Comparison of ENCODE assay signal across 18 cellular contexts in genomic region chr6:89475106-89475505, GRCh38. TPM values are rescaled to one million over a fixed set of nuclear protein-coding genes. Genes with fewer than 3 reads are reported as not detected.
DNase-seq lines count a peak whose midpoint lies in the region; ATAC-seq and TF ChIP-seq lines count a peak whose summit lies in the region.
"Had no signal": no experiment of that assay in that cellular context is flagged by ENCODE, and none has a peak within 500 bp of the region (broad histone marks: within the 10 kb centered on the region; RNA-seq: fewer than 3 reads in every experiment).

No MANE protein-coding gene starts in this region.

- H3K36me3 Mint-ChIP-seq in CD4-positive, alpha-beta T cell (ENCODE audit: low read depth), result no peaks in the 10 kb centered on the region
- peaks cover 4% of the 10 kb centered on the region for H3K36me3 Mint-ChIP-seq in activated naive CD8-positive, alpha-beta T cell treated with anti-CD3 and anti-CD28 coated beads for 36 hours
- no peaks in the 10 kb centered on the region for H3K36me3 Mint-ChIP-seq in immature natural killer cell
- peaks cover 3% of the 10 kb centered on the region for H3K36me3 Mint-ChIP-seq in activated T-helper 2 cell treated with anti-CD3 and anti-CD28 coated beads, Interferon-gamma antibody, Interleukin-2, Interleukin-4, amounts not matched to agents 10 μg/mL and 5 μg/mL and 100 μg/mL, durations not matched to agents 14 hours and 24 hours and 36 hours (ENCODE audit: low read depth)
- H3K36me3 Mint-ChIP-seq: CD4-positive, CD25-positive, alpha-beta regulatory T cell had no signal

- TF ChIP-seq CTCF in CD4-positive, alpha-beta T cell (IDR thresholded peaks at IDR 0.05), result no peak

- H3K9ac ChIP-seq in GM23248, result no peak overlapping the region

- no peak overlapping the region for H3K4me3 ChIP-seq in GM23248
- H3K4me3 ChIP-seq: cardiac muscle cell, smooth muscle cell, suprapubic skin had no signal

- H4K20me1 ChIP-seq in GM23248 (ENCODE audit: insufficient read depth), result no peaks in the 10 kb centered on the region

- H3K27me3 Mint-ChIP-seq in CD4-positive, alpha-beta T cell, result peaks cover 2% of the 10 kb centered on the region
- H3K27me3 Mint-ChIP-seq in activated naive CD8-positive, alpha-beta T cell treated with anti-CD3 and anti-CD28 coated beads for 36 hours, result no peaks in the 10 kb centered on the region
- H3K27me3 Mint-ChIP-seq in immature natural killer cell (ENCODE audit: low read depth in 3 of 3), result peaks cover 0 to 10% (median 2%) of the 10 kb centered on the region in 3 donors
- H3K27me3 Mint-ChIP-seq in activated T-helper 2 cell treated with anti-CD3 and anti-CD28 coated beads, Interferon-gamma antibody, Interleukin-2, Interleukin-4, amounts not matched to agents 10 μg/mL and 5 μg/mL and 100 μg/mL, durations not matched to agents 14 hours and 24 hours and 36 hours (ENCODE audit: low read depth), result peaks cover 5% of the 10 kb centered on the region

- in situ Hi-C loops in GM23248 (cut with MboI), result no loop called here

- ATAC-seq in CD4-positive, alpha-beta T cell (ENCODE audit: poor library complexity), result no peak
- ATAC-seq in GM18870 (IDR thresholded peaks at IDR 0.05; ENCODE audit: unreplicated experiment) (no peak), HG03196 (IDR thresholded peaks at IDR 0.05; ENCODE audit: unreplicated experiment) (no peak), GM19023 (IDR thresholded peaks at IDR 0.05; ENCODE audit: unreplicated experiment) (no peak)

- POLR2A ChIA-PET in CD4-positive, alpha-beta T cell (lab: Charles Lee), result no interaction called here

- H3K79me2 ChIP-seq in GM23248 (ENCODE audit: insufficient read depth), result no peaks in the 10 kb centered on the region

- H3K9me3 ChIP-seq in CD4-positive, alpha-beta T cell (ENCODE audit: control insufficient read depth, low read length), result no peaks in the 10 kb centered on the region
- no peaks in the 10 kb centered on the region for H3K9me3 ChIP-seq in GM23248 (ENCODE audit: low read depth)
- H3K9me3 ChIP-seq: neutrophil, suprapubic skin had no signal

- no peak overlapping the region for H3K27ac Mint-ChIP-seq in CD4-positive, alpha-beta T cell
- H3K27ac Mint-ChIP-seq in activated naive CD8-positive, alpha-beta T cell treated with anti-CD3 and anti-CD28 coated beads for 36 hours, result peak overlapping the region; percentile 80
- peak overlapping the region; percentile 66 to 91 (median 78) for H3K27ac Mint-ChIP-seq in immature natural killer cell
- H3K27ac Mint-ChIP-seq in activated T-helper 2 cell treated with anti-CD3 and anti-CD28 coated beads, Interferon-gamma antibody, Interleukin-2, Interleukin-4, amounts not matched to agents 10 μg/mL and 5 μg/mL and 100 μg/mL, durations not matched to agents 14 hours and 24 hours and 36 hours, result no peak overlapping the region
- H3K27ac Mint-ChIP-seq: CD4-positive, CD25-positive, alpha-beta regulatory T cell; H9 had no signal

- 0 out of 2 replicates have a peak overlapping the region, but pooled peaks have one; percentile 2 for H2AFZ ChIP-seq in GM23248

- no peaks in the 10 kb centered on the region for H3K9me3 Mint-ChIP-seq in CD4-positive, alpha-beta T cell
- peaks cover 5% of the 10 kb centered on the region for H3K9me3 Mint-ChIP-seq in activated naive CD8-positive, alpha-beta T cell treated with anti-CD3 and anti-CD28 coated beads for 36 hours
- no peaks in the 10 kb centered on the region for H3K9me3 Mint-ChIP-seq in immature natural killer cell
- H3K9me3 Mint-ChIP-seq in activated T-helper 2 cell treated with anti-CD3 and anti-CD28 coated beads, Interferon-gamma antibody, Interleukin-2, Interleukin-4, amounts not matched to agents 10 μg/mL and 5 μg/mL and 100 μg/mL, durations not matched to agents 14 hours and 24 hours and 36 hours, result peaks cover 3% of the 10 kb centered on the region
- H3K9me3 Mint-ChIP-seq: H9 had no signal

- no peaks in the 10 kb centered on the region for H3K36me3 ChIP-seq in GM23248 (ENCODE audit: low read depth)
- H3K36me3 ChIP-seq: cardiac muscle cell, neutrophil, suprapubic skin had no signal

- H3K27me3 ChIP-seq in CD4-positive, alpha-beta T cell (ENCODE audit: control insufficient read depth, insufficient read depth, low read length), result no peaks in the 10 kb centered on the region
- H3K27me3 ChIP-seq in GM23248 (replicated peaks; ENCODE audit: insufficient read depth), result no peaks in the 10 kb centered on the region
- H3K27me3 ChIP-seq: cardiac muscle cell, neutrophil, suprapubic skin had no signal

- peaks cover 19% of the 10 kb centered on the region for H3K4me1 Mint-ChIP-seq in CD4-positive, alpha-beta T cell (ENCODE audit: low read depth)
- peaks cover 20% of the 10 kb centered on the region for H3K4me1 Mint-ChIP-seq in activated naive CD8-positive, alpha-beta T cell treated with anti-CD3 and anti-CD28 coated beads for 36 hours
- peaks cover 38 to 49% of the 10 kb centered on the region in 2 donors for H3K4me1 Mint-ChIP-seq in immature natural killer cell
- peaks cover 13% of the 10 kb centered on the region for H3K4me1 Mint-ChIP-seq in activated T-helper 2 cell treated with anti-CD3 and anti-CD28 coated beads, Interferon-gamma antibody, Interleukin-2, Interleukin-4, amounts not matched to agents 10 μg/mL and 5 μg/mL and 100 μg/mL, durations not matched to agents 14 hours and 24 hours and 36 hours (ENCODE audit: low read depth)

- H3F3A ChIP-seq in GM23248 (ENCODE audit: insufficient read depth), result peaks cover 7% of the 10 kb centered on the region; the same call in 1 of the 2 replicates

- intact Hi-C loops in CD4-positive, alpha-beta T cell (cut with DNase I, micrococcal nuclease), result no loop called here
- intact Hi-C loops in activated T-helper 2 cell treated with anti-CD3 and anti-CD28 coated beads, Interferon-gamma antibody, Interleukin-2, Interleukin-4, amounts not matched to agents 10 μg/mL and 5 μg/mL and 100 μg/mL, durations not matched to agents 14 hours and 24 hours and 36 hours (cut with micrococcal nuclease), result no loop called here

- CTCF ChIA-PET in CD4-positive, alpha-beta T cell (lab: Charles Lee), result no interaction called here

- H3K4me2 ChIP-seq in GM23248 (ENCODE audit: unreplicated experiment), result peak overlapping the region; percentile 21
- H3K4me2 ChIP-seq: smooth muscle cell had no signal

- WGBS in GM23248 (ENCODE audit: low coverage in 1 of 2, low lambda C conversion rate in 2 of 2, missing lambda C conversion rate in 2 of 2), 2 experiments, result 28 to 33% methylated on average over 2 of the region's 2 CpGs

- H3K9me2 ChIP-seq in GM23248 (ENCODE audit: insufficient read depth), result no peaks in the 10 kb centered on the region

- H3K27ac ChIP-seq in CD4-positive, alpha-beta T cell (ENCODE audit: low read depth, low read length), result no peak overlapping the region
- H3K27ac ChIP-seq in GM23248, result peak overlapping the region; percentile 19; the same call in 1 of the 2 replicates
- H3K27ac ChIP-seq: cardiac muscle cell, neutrophil, suprapubic skin had no signal

- DNase-seq in CD4-positive, alpha-beta T cell, result no peak
- peak; percentile 59 for DNase-seq in GM23248
- DNase-seq in activated naive CD8-positive, alpha-beta T cell treated with anti-CD3 and anti-CD28 coated beads for 36 hours, result no peak
- DNase-seq in immature natural killer cell, result no peak
- no peak for DNase-seq in activated T-helper 2 cell treated with anti-CD3 and anti-CD28 coated beads, Interferon-gamma antibody, Interleukin-2, Interleukin-4, amounts not matched to agents 10 μg/mL and 5 μg/mL and 100 μg/mL, durations not matched to agents 14 hours and 24 hours and 36 hours (ENCODE audit: low spot score)
- DNase-seq: activated CD4-positive, alpha-beta T cell treated with anti-CD3 and anti-CD28 coated beads, Interleukin-2, amount 50 U/mL, for 4 hours; activated gamma-delta T cell treated with Interleukin-2 at 50 U/mL for 16 hours; GDM1; H9; T1000 had no signal

- H3K4me3 Mint-ChIP-seq in CD4-positive, alpha-beta T cell, result peak overlapping the region; percentile 40
- no peak overlapping the region for H3K4me3 Mint-ChIP-seq in activated naive CD8-positive, alpha-beta T cell treated with anti-CD3 and anti-CD28 coated beads for 36 hours
- peak overlapping the region; percentile 76 to 90 (median 86) for H3K4me3 Mint-ChIP-seq in immature natural killer cell
- H3K4me3 Mint-ChIP-seq in activated T-helper 2 cell treated with anti-CD3 and anti-CD28 coated beads, Interferon-gamma antibody, Interleukin-2, Interleukin-4, amounts not matched to agents 10 μg/mL and 5 μg/mL and 100 μg/mL, durations not matched to agents 14 hours and 24 hours and 36 hours (ENCODE audit: low read depth), result no peak overlapping the region
- H3K4me3 Mint-ChIP-seq: H9 had no signal

- 0 out of 2 replicates have a peak, but pooled peaks cover 8% of the 10 kb centered on the region for H3K4me1 ChIP-seq in GM23248 (ENCODE audit: insufficient read depth)

RNA-seq across cellular contexts. Expression of gene ANKRD6, which starts 42.2 kb away (rescaled TPM):
- total RNA-seq in CD4-positive, alpha-beta T cell, result 1 to 10 TPM; 3.8 to 4.8 TPM
- 1.0 and 12.4 TPM in 2 replicates for total RNA-seq in GM23248 (2014; rRNA removed; shearing (Covaris generic))
- polyA plus RNA-seq in GM23248 (2016; fragmentation: Nextera tagmentation; extraction: Ambion mirVana) (0.54 and 0.58 TPM in 2 replicates), immature natural killer cell (1 to 10 TPM in 1 of 3 donors, under 1 TPM in 2; 0.06 to 3.0 (median 0.52) TPM)
- total RNA-seq in activated naive CD8-positive, alpha-beta T cell treated with anti-CD3 and anti-CD28 coated beads for 36 hours, result 1 to 10 TPM; 2.0 to 2.2 TPM
- total RNA-seq in activated T-helper 2 cell treated with anti-CD3 and anti-CD28 coated beads, Interferon-gamma antibody, Interleukin-2, Interleukin-4, amounts not matched to agents 10 μg/mL and 5 μg/mL and 100 μg/mL, durations not matched to agents 14 hours and 24 hours and 36 hours, result 2.2 TPM in 2 replicates

Comparison
In these comparisons a context has a peak if more than half of its experiments do, and no peak if none do; other contexts are left out.
1. H3K27ac Mint-ChIP-seq: peak in activated naive CD8-positive, alpha-beta T cell treated with anti-CD3 and anti-CD28 coated beads for 36 hours (single experiment) and immature natural killer cell (6 of 6); none in CD4-positive, alpha-beta T cell (single experiment) and activated T-helper 2 cell treated with anti-CD3 and anti-CD28 coated beads, Interferon-gamma antibody, Interleukin-2, Interleukin-4, amounts not matched to agents 10 μg/mL and 5 μg/mL and 100 μg/mL, durations not matched to agents 14 hours and 24 hours and 36 hours (single experiment).
2. H3K4me3 Mint-ChIP-seq: peak in CD4-positive, alpha-beta T cell (single experiment) and immature natural killer cell (5 of 5); none in activated naive CD8-positive, alpha-beta T cell treated with anti-CD3 and anti-CD28 coated beads for 36 hours (single experiment) and activated T-helper 2 cell treated with anti-CD3 and anti-CD28 coated beads, Interferon-gamma antibody, Interleukin-2, Interleukin-4, amounts not matched to agents 10 μg/mL and 5 μg/mL and 100 μg/mL, durations not matched to agents 14 hours and 24 hours and 36 hours (single experiment).